In genomic region chr22:35677460-35678187, GRCh38 we compare ENCODE assay signal across 39 cellular contexts. TPM values are rescaled to one million over a fixed set of nuclear protein-coding genes. Genes with fewer than 3 reads are reported as not detected.
"Had no signal": no experiment of that assay in that cellular context is flagged by ENCODE, and none has a peak within 500 bp of the region (broad histone marks: within the 10 kb centered on the region; RNA-seq: fewer than 3 reads in every experiment).

No MANE protein-coding gene starts in this region.

- H3K4me1 Mint-ChIP-seq: activated CD4-positive, alpha-beta memory T cell treated with anti-CD3 and anti-CD28 coated beads, Interleukin-2, amount 10 ng/mL, durations not matched to agents 7 days and 5 days; activated CD8-positive, alpha-beta memory T cell treated with anti-CD3 and anti-CD28 coated beads, Interleukin-2, amount 10 ng/mL, durations not matched to agents 7 days and 5 days had no signal

- H3K4me3 Mint-ChIP-seq: activated B cell treated with CpG ODN at 0.5 μM for 24 hours; activated CD4-positive, alpha-beta memory T cell treated with anti-CD3 and anti-CD28 coated beads, Interleukin-2, amount 10 ng/mL, durations not matched to agents 7 days and 5 days; activated CD8-positive, alpha-beta memory T cell treated with anti-CD3 and anti-CD28 coated beads, Interleukin-2, amount 10 ng/mL, durations not matched to agents 7 days and 5 days; activated naive CD8-positive, alpha-beta T cell treated with anti-CD3 and anti-CD28 coated beads, Interleukin-2, amount 10 ng/mL, durations not matched to agents 7 days and 5 days had no signal

- H3K36me3 ChIP-seq: ascending aorta, cardiac muscle cell had no signal

- H3K27ac ChIP-seq: ascending aorta, cardiac muscle cell, PC-9, RWPE1, VCaP had no signal

- H3K27ac Mint-ChIP-seq: activated B cell treated with CpG ODN at 0.5 μM for 24 hours; activated CD4-positive, alpha-beta memory T cell treated with anti-CD3 and anti-CD28 coated beads, Interleukin-2, amount 10 ng/mL, durations not matched to agents 7 days and 5 days; activated CD8-positive, alpha-beta memory T cell treated with anti-CD3 and anti-CD28 coated beads, Interleukin-2, amount 10 ng/mL, durations not matched to agents 7 days and 5 days; activated naive CD8-positive, alpha-beta T cell treated with anti-CD3 and anti-CD28 coated beads, Interleukin-2, amount 10 ng/mL, durations not matched to agents 7 days and 5 days; activated T-helper 2 cell treated with anti-CD3 and anti-CD28 coated beads, Interferon-gamma antibody, Interleukin-2, Interleukin-4, amounts not matched to agents 10 μg/mL and 5 μg/mL and 100 μg/mL, durations not matched to agents 14 hours and 24 hours and 36 hours had no signal

- H3K4me3 ChIP-seq: ascending aorta, cardiac muscle cell, PC-9 had no signal

- H3K4me1 ChIP-seq: ascending aorta had no signal

- ATAC-seq: activated CD8-positive, alpha-beta memory T cell treated with anti-CD3 and anti-CD28 coated beads, Interleukin-2, amount 10 ng/mL, durations not matched to agents 7 days and 5 days; Right ventricle myocardium inferior; SK-N-SH treated with all-trans-retinoic acid at 6 μM for 48 hours had no signal

- H3K27me3 Mint-ChIP-seq: activated B cell treated with CpG ODN at 0.5 μM for 24 hours; activated CD4-positive, alpha-beta memory T cell treated with anti-CD3 and anti-CD28 coated beads, Interleukin-2, amount 10 ng/mL, durations not matched to agents 7 days and 5 days; activated CD8-positive, alpha-beta memory T cell treated with anti-CD3 and anti-CD28 coated beads, Interleukin-2, amount 10 ng/mL, durations not matched to agents 7 days and 5 days; activated naive CD4-positive, alpha-beta T cell treated with anti-CD3 and anti-CD28 coated beads, Interleukin-2, amount 50 U/mL, for 24 hours; activated naive CD8-positive, alpha-beta T cell treated with anti-CD3 and anti-CD28 coated beads, Interleukin-2, amount 10 ng/mL, durations not matched to agents 7 days and 5 days had no signal

- H3K4me2 ChIP-seq: PC-9 had no signal

- H3K27me3 ChIP-seq: ascending aorta, cardiac muscle cell had no signal

- DNase-seq: activated B cell treated with CpG ODN at 0.5 μM for 24 hours; activated CD4-positive, alpha-beta memory T cell treated with anti-CD3 and anti-CD28 coated beads, Interleukin-2, amount 10 ng/mL, durations not matched to agents 7 days and 5 days; activated CD4-positive, alpha-beta T cell treated with anti-CD3 and anti-CD28 coated beads for 48 hours; activated CD4-positive, CD25-positive, alpha-beta regulatory T cell treated with anti-CD3 and anti-CD28 coated beads, Interleukin-2, amount 50 U/mL, for 72 hours; activated CD8-positive, alpha-beta memory T cell treated with anti-CD3 and anti-CD28 coated beads for 24 hours; activated CD8-positive, alpha-beta memory T cell treated with anti-CD3 and anti-CD28 coated beads, Interleukin-2, amount 10 ng/mL, durations not matched to agents 7 days and 5 days; activated gamma-delta T cell; activated naive CD4-positive, alpha-beta T cell treated with Interleukin-2 at 50 U/mL for 16 hours; activated naive CD8-positive, alpha-beta T cell treated with anti-CD3 and anti-CD28 coated beads, Interleukin-2, amount 10 ng/mL, durations not matched to agents 7 days and 5 days; activated T-cell treated with anti-CD3 and anti-CD28 coated beads, Interleukin-2, amount 50 U/mL, for 1 hour; Kasumi-1; KG1; MM.1S; MV-4-11; NCI-H1092; NCI-H1417; NCI-H146; NCI-H1930; NCI-H2081 treated with DMSO at 0.1 percent for 48 hours; NCI-H2171; NCI-H510A; NCI-H526; NCI-H748 treated with DMSO at 0.1 percent for 48 hours; PC-9; SIG-M5; SW 1271; T-helper 1 cell; T-helper 2 cell; T-helper 9 cell had no signal

- H2AFZ ChIP-seq: PC-9 had no signal

- FAIRE-seq: RCC 7860 had no signal

RNA-seq across cellular contexts. Expression of gene APOL6, which starts 29.4 kb away (rescaled TPM):
- total RNA-seq: cardiac muscle cell had no signal

RNA-seq across cellular contexts. Expression of gene APOL5, which starts 40.0 kb away (rescaled TPM):
- total RNA-seq: activated B cell treated with CpG ODN at 0.5 μM for 24 hours; activated CD4-positive, alpha-beta memory T cell treated with anti-CD3 and anti-CD28 coated beads, Interleukin-2, amount 10 ng/mL, durations not matched to agents 7 days and 5 days; activated CD8-positive, alpha-beta memory T cell treated with anti-CD3 and anti-CD28 coated beads, Interleukin-2, amount 10 ng/mL, durations not matched to agents 7 days and 5 days; activated naive CD8-positive, alpha-beta T cell treated with anti-CD3 and anti-CD28 coated beads, Interleukin-2, amount 10 ng/mL, durations not matched to agents 7 days and 5 days; activated T-helper 2 cell treated with anti-CD3 and anti-CD28 coated beads, Interferon-gamma antibody, Interleukin-2, Interleukin-4, amounts not matched to agents 10 μg/mL and 5 μg/mL and 100 μg/mL, durations not matched to agents 14 hours and 24 hours and 36 hours; ascending aorta; cardiac muscle cell; PC-9; Right ventricle myocardium inferior; SK-MEL-5 had no signal
- polyA plus RNA-seq: cardiac muscle cell had no signal
